In genomic region chr15:52523192-52523591, GRCh38 we compare ENCODE assay signal across 14 cellular contexts. TPM values are rescaled to one million over a fixed set of nuclear protein-coding genes. Genes with fewer than 3 reads are reported as not detected.
DNase-seq lines count a peak whose midpoint lies in the region; ATAC-seq, FAIRE-seq and TF ChIP-seq lines count a peak whose summit lies in the region.
"Had no signal": no experiment of that assay in that cellular context is flagged by ENCODE, and none has a peak within 500 bp of the region (broad histone marks: within the 10 kb centered on the region; RNA-seq: fewer than 3 reads in every experiment).

No MANE protein-coding gene starts in this region.

- H3K27ac Mint-ChIP-seq in natural killer cell = no peak overlapping the region
- H3K27ac Mint-ChIP-seq: activated CD4-positive, alpha-beta T cell treated with anti-CD3 and anti-CD28 coated beads for 36 hours had no signal

- peaks cover 37 to 48% of the 10 kb centered on the region in 2 donors for H3K4me1 Mint-ChIP-seq in natural killer cell

- CTCF ChIA-PET in HEK293 (lab: Yijun Ruan, JAX) = interaction anchor here (0.6 kb wide), 1 partner anchor 159 kb away, joined by 5 read pairs; no protein-coding TSS in a partner anchor

- H3K4me3 ChIP-seq in HEK293 (ENCODE audit: low read depth, low read length) (no peak overlapping the region), bronchial epithelial cell (ENCODE audit: low read depth, low read length) (no peak overlapping the region)

- peaks cover 3% of the 10 kb centered on the region for H3K4me1 ChIP-seq in HEK293 (ENCODE audit: control insufficient read depth, insufficient read depth, low read length)
- H3K4me1 ChIP-seq: BE2C had no signal

- no peak for TF ChIP-seq CTCF in HEK293 (tag by site-specific recombination; IDR thresholded peaks at IDR 0.05)
- no peak for TF ChIP-seq CTCF in bronchial epithelial cell (IDR thresholded peaks at IDR 0.05; ENCODE audit: insufficient read depth, low read length, severe bottlenecking)
- TF ChIP-seq CTCF in natural killer cell (IDR thresholded peaks at IDR 0.05) = no peak

- no peaks in the 10 kb centered on the region for H3K9me3 Mint-ChIP-seq in natural killer cell
- H3K9me3 Mint-ChIP-seq: stimulated activated effector memory CD8-positive, alpha-beta T cell treated with anti-CD3 and anti-CD28 coated beads, Interleukin-12 subunit alpha, Interleukin-12 subunit beta, amount 100 ng/mL, for 72 hours had no signal

- in situ Hi-C loops in ACHN (cut with HindIII; ENCODE audit: low pct_ligation_motif_present, low pct_unique_long_range_greater_than_20kb, low sequenced_read_pairs) = no loop called here

- H3K9me3 ChIP-seq in HEK293 (ENCODE audit: control insufficient read depth, insufficient read depth, low read depth, low read length) = no peaks in the 10 kb centered on the region
- H3K9me3 ChIP-seq: BE2C had no signal

- no peaks in the 10 kb centered on the region for H3K27me3 ChIP-seq in bronchial epithelial cell (ENCODE audit: control insufficient read depth, insufficient read depth, low read length)
- H3K27me3 ChIP-seq: BE2C had no signal

- POLR2A ChIA-PET in HEK293 (lab: Yijun Ruan, JAX) = interaction anchor here (0.6 to 1.0 kb wide), 3 partner anchors 9 to 25 kb away, joined by 3 to 5 read pairs (median 3); no protein-coding TSS in a partner anchor

- FAIRE-seq in bronchial epithelial cell (lab: Jason Lieb, UNC) (no peak), frontal cortex (lab: Jason Lieb, UNC) (no peak)

- H3K4me3 Mint-ChIP-seq in natural killer cell = no peak overlapping the region
- H3K4me3 Mint-ChIP-seq: activated CD4-positive, alpha-beta T cell treated with anti-CD3 and anti-CD28 coated beads for 36 hours; stimulated activated effector memory CD8-positive, alpha-beta T cell treated with anti-CD3 and anti-CD28 coated beads, Interleukin-12 subunit alpha, Interleukin-12 subunit beta, amount 100 ng/mL, for 72 hours had no signal

- ATAC-seq in GM18909 (IDR thresholded peaks at IDR 0.05; ENCODE audit: poor library complexity, unreplicated experiment) = no peak
- no peak for ATAC-seq in natural killer cell
- ATAC-seq: activated CD4-positive, alpha-beta T cell treated with anti-CD3 and anti-CD28 coated beads for 36 hours; stimulated activated effector memory CD8-positive, alpha-beta T cell treated with anti-CD3 and anti-CD28 coated beads, Interleukin-12 subunit alpha, Interleukin-12 subunit beta, amount 100 ng/mL, for 72 hours had no signal

- no peaks in the 10 kb centered on the region for H3K36me3 Mint-ChIP-seq in natural killer cell

- H3K36me3 ChIP-seq in HEK293 (ENCODE audit: control insufficient read depth in 2 of 2, insufficient read depth in 1 of 2, low read length in 2 of 2) (no peaks in the 10 kb centered on the region), bronchial epithelial cell (ENCODE audit: control insufficient read depth, insufficient read depth, low read length) (no peaks in the 10 kb centered on the region)
- H3K36me3 ChIP-seq: BE2C had no signal

- no peak overlapping the region for H3K27ac ChIP-seq in HEK293 (ENCODE audit: extremely low read depth, low read depth, low read length)

- intact Hi-C loops in natural killer cell (cut with micrococcal nuclease) = loop anchor here (10.0 kb wide), 1 partner anchor 212 kb away; no protein-coding TSS in a partner anchor

- peak; percentile 13 for DNase-seq in ACHN
- DNase-seq in bronchial epithelial cell (ENCODE audit: low read depth) = peak; percentile 97
- peak; percentile 50 for DNase-seq in kidney glomerular epithelial cell (lab: John Stamatoyannopoulos, UW)
- no peak for DNase-seq in activated gamma-delta T cell (lab: John Stamatoyannopoulos, UW)
- no peak for DNase-seq in natural killer cell
- DNase-seq in frontal cortex (ENCODE audit: low spot score in 2 of 2) = no peak
- DNase-seq: activated CD4-positive, alpha-beta T cell treated with anti-CD3 and anti-CD28 coated beads for 36 hours; activated naive CD4-positive, alpha-beta T cell; BE2C; NCI-H446 treated with DMSO at 0.1 percent for 48 hours; SHP77 treated with DMSO at 0.1 percent for 48 hours had no signal

- no peaks in the 10 kb centered on the region for H3K27me3 Mint-ChIP-seq in natural killer cell (ENCODE audit: low read depth in 2 of 2)
- H3K27me3 Mint-ChIP-seq: activated CD4-positive, alpha-beta T cell treated with anti-CD3 and anti-CD28 coated beads for 36 hours had no signal

TF ChIP-seq in HEK293, 187 proteins besides CTCF, POLR2A, EP300 and RAD21:
- TF ChIP-seq SCRT2 (tag by site-specific recombination; IDR thresholded peaks at IDR 0.05) (0 out of 2 replicates have a peak, but pooled peaks have one; percentile 9), ZNF664 (tag by site-specific recombination; IDR thresholded peaks at IDR 0.05) (peak; percentile 73; the same call in 1 of the 2 replicates), GFI1B (tag by site-specific recombination; IDR thresholded peaks at IDR 0.05) (no peak), ZNF692 (tag by site-specific recombination; IDR thresholded peaks at IDR 0.05) (0 out of 2 replicates have a peak, but pooled peaks have one; percentile 27), SALL2 (tag by site-specific recombination; IDR thresholded peaks at IDR 0.05; ENCODE audit: borderline replicate concordance) (no peak), ZNF747 (tag by site-specific recombination; IDR thresholded peaks at IDR 0.05) (no peak), MEIS1 (CRISPR knock-in tag; IDR thresholded peaks at IDR 0.05; ENCODE audit: borderline replicate concordance) (no peak)

RNA-seq across cellular contexts. Expression of gene MYO5A, which starts 5.5 kb away (rescaled TPM):
- total RNA-seq in bronchial epithelial cell (29.5 and 51.1 TPM in 2 replicates), natural killer cell (10 to 100 TPM; 42.8 to 51.5 (median 44.4) TPM), frontal cortex (125 TPM)

RNA-seq across cellular contexts. Expression of gene ARPP19, which starts 45.6 kb away (rescaled TPM):
- total RNA-seq in bronchial epithelial cell (116 and 150 TPM in 2 replicates), natural killer cell (100 to 1,000 TPM; 110 to 147 (median 121) TPM), frontal cortex (195 TPM)

Comparison
In these comparisons a context has a peak if more than half of its experiments do, and no peak if none do; other contexts are left out.
1. DNase-seq: peak in ACHN (single experiment), bronchial epithelial cell (single experiment) and kidney glomerular epithelial cell (single experiment); none in activated gamma-delta T cell (single experiment), natural killer cell (single experiment) and frontal cortex (0 of 2).